In genomic region chr5:83636141-83636540, GRCh38 we compare ENCODE assay signal across 34 cellular contexts.
DNase-seq lines count a peak whose midpoint lies in the region; ATAC-seq, FAIRE-seq and TF ChIP-seq lines count a peak whose summit lies in the region.
"Had no signal": no experiment of that assay in that cellular context is flagged by ENCODE, and none has a peak within 500 bp of the region (broad histone marks: within the 10 kb centered on the region; RNA-seq: fewer than 3 reads in every experiment).

No MANE protein-coding gene starts in this region.

- H3K79me2 ChIP-seq in H1 (ENCODE audit: control insufficient read depth in 1 of 2, insufficient read depth in 2 of 2, low read length in 2 of 2), result no peaks in the 10 kb centered on the region
- no peaks in the 10 kb centered on the region for H3K79me2 ChIP-seq in HepG2 (ENCODE audit: insufficient read depth, low read length)

- H3K27ac ChIP-seq in H1 (ENCODE audit: low read depth, low read length), result no peak overlapping the region
- H3K27ac ChIP-seq in mesenchymal stem cell (ENCODE audit: low read length, poor library complexity, severe bottlenecking), result no peak overlapping the region
- no peak overlapping the region for H3K27ac ChIP-seq in HepG2 (ENCODE audit: extremely low read length, insufficient read depth, low read length)
- H3K27ac ChIP-seq: C4-2B, dorsolateral prefrontal cortex, esophagus squamous epithelium, left lung, psoas muscle, tibial nerve had no signal

- no peaks in the 10 kb centered on the region for H3K36me3 Mint-ChIP-seq in activated CD8-positive, alpha-beta T cell treated with anti-CD3 and anti-CD28 coated beads, Interleukin-2, amount 10 ng/mL, durations not matched to agents 7 days and 5 days (ENCODE audit: low read depth)
- H3K36me3 Mint-ChIP-seq: activated CD8-positive, alpha-beta memory T cell treated with anti-CD3 and anti-CD28 coated beads, Interleukin-2, amount 10 ng/mL, durations not matched to agents 7 days and 5 days; brain; naive B cell; stimulated activated effector memory CD8-positive, alpha-beta T cell treated with anti-CD3 and anti-CD28 coated beads, Interleukin-12 subunit alpha, Interleukin-12 subunit beta, amount 100 ng/mL, for 72 hours had no signal

- H3K79me1 ChIP-seq in H1 (ENCODE audit: low read depth, low read length) (no peaks in the 10 kb centered on the region), mesenchymal stem cell (replicated peaks; ENCODE audit: low read length, poor library complexity, severe bottlenecking) (no peaks in the 10 kb centered on the region)

- H3K14ac ChIP-seq in H1 (ENCODE audit: insufficient read length) (no peak overlapping the region), mesenchymal stem cell (ENCODE audit: low read length in 2 of 2) (no peak overlapping the region)

- intact Hi-C loops in HepG2 (cut with micrococcal nuclease; ENCODE audit: unreplicated experiment), result no loop called here

- H3K9me3 ChIP-seq in H1 (ENCODE audit: insufficient read depth in 2 of 2, low read depth in 1 of 2, low read length in 1 of 2), result no peaks in the 10 kb centered on the region
- H3K9me3 ChIP-seq in mesenchymal stem cell (ENCODE audit: control insufficient read depth, low read length), result no peaks in the 10 kb centered on the region
- no peaks in the 10 kb centered on the region for H3K9me3 ChIP-seq in HepG2 (ENCODE audit: low read length)
- H3K9me3 ChIP-seq: esophagus squamous epithelium, left lung, psoas muscle, SK-N-SH, tibial nerve had no signal

- H3K4me1 Mint-ChIP-seq in activated CD8-positive, alpha-beta T cell treated with anti-CD3 and anti-CD28 coated beads, Interleukin-2, amount 10 ng/mL, durations not matched to agents 7 days and 5 days (ENCODE audit: low read depth), result no peaks in the 10 kb centered on the region
- H3K4me1 Mint-ChIP-seq: activated CD8-positive, alpha-beta memory T cell treated with anti-CD3 and anti-CD28 coated beads, Interleukin-2, amount 10 ng/mL, durations not matched to agents 7 days and 5 days; naive B cell; stimulated activated effector memory CD8-positive, alpha-beta T cell treated with anti-CD3 and anti-CD28 coated beads, Interleukin-12 subunit alpha, Interleukin-12 subunit beta, amount 100 ng/mL, for 72 hours had no signal

- H3K4me1 ChIP-seq in H1 (replicated peaks in 1 of 4; ENCODE audit: control insufficient read depth in 3 of 4, insufficient read depth in 4 of 4, low read length in 3 of 4) (no peaks in the 10 kb centered on the region), mesenchymal stem cell (ENCODE audit: control insufficient read depth, insufficient read depth, low read depth, low read length) (peaks cover 3% of the 10 kb centered on the region), HepG2 (ENCODE audit: insufficient read depth, low read length) (no peaks in the 10 kb centered on the region)
- H3K4me1 ChIP-seq: esophagus squamous epithelium, left lung, psoas muscle had no signal

- TF ChIP-seq RAD21 in H1 (IDR thresholded peaks at IDR 0.05 in 1 of 2, conservative IDR thresholded peaks at IDR 0.05 in 1 of 2; ENCODE audit: low read depth in 2 of 2, low read length in 2 of 2) (no peak), HepG2 (CRISPR knock-in tag; IDR thresholded peaks at IDR 0.05) (no peak)

- H4K91ac ChIP-seq in H1 (replicated peaks; ENCODE audit: insufficient read length, low read length), result no peak overlapping the region
- no peak overlapping the region for H4K91ac ChIP-seq in mesenchymal stem cell (ENCODE audit: low read length)

- no TSS peak for BruUV-seq in HepG2 (replicated peaks; lab: Mats Ljungman, UMichigan)

- no peak overlapping the region for H2BK12ac ChIP-seq in H1 (ENCODE audit: low read depth, low read length)
- no peak overlapping the region for H2BK12ac ChIP-seq in mesenchymal stem cell (ENCODE audit: low read length in 2 of 2)

- POLR2A ChIA-PET in H1 (lab: Charles Lee; ENCODE audit: partially characterized antibody) (no interaction called here), HepG2 (lab: Yijun Ruan, JAX) (no interaction called here)
- POLR2A ChIA-PET in activated CD8-positive, alpha-beta T cell treated with anti-CD3 and anti-CD28 coated beads, Interleukin-2, amount 10 ng/mL, durations not matched to agents 7 days and 5 days (lab: Charles Lee), result no interaction called here

- H4K20me1 ChIP-seq in H1 (replicated peaks in 1 of 2; ENCODE audit: control insufficient read depth in 1 of 2, insufficient read depth in 2 of 2, low read length in 2 of 2) (no peaks in the 10 kb centered on the region), HepG2 (ENCODE audit: insufficient read depth, low read length) (no peaks in the 10 kb centered on the region)

- H2AFZ ChIP-seq in H1 (ENCODE audit: low read length) (0 out of 2 replicates have a peak overlapping the region, but pooled peaks have one; percentile 27), mesenchymal stem cell (ENCODE audit: low read depth, low read length) (no peak overlapping the region), HepG2 (ENCODE audit: low read length) (no peak overlapping the region)

- H3K18ac ChIP-seq in H1 (ENCODE audit: extremely low read depth, low read length) (no peak overlapping the region), mesenchymal stem cell (ENCODE audit: low read depth in 1 of 2, low read length in 2 of 2) (no peak overlapping the region)

- CTCF ChIA-PET in H1 (lab: Charles Lee; ENCODE audit: partially characterized antibody) (interaction anchor here (0.6 to 1.6 kb wide), 3 partner anchors 12 to 27 kb away, joined by 3 read pairs; no protein-coding TSS in a partner anchor), HepG2 (lab: Yijun Ruan, JAX; ENCODE audit: low intra/inter-chr PET ratio, low total read pairs) (no interaction called here)
- CTCF ChIA-PET in activated CD8-positive, alpha-beta T cell treated with anti-CD3 and anti-CD28 coated beads, Interleukin-2, amount 10 ng/mL, durations not matched to agents 7 days and 5 days (lab: Charles Lee), result no interaction called here

- 87% methylated on average over 5 of the region's 5 CpGs; no CpG with 5 or more reads in 1 of the 2 experiments for WGBS in H1 (ENCODE audit: extremely low coverage in 1 of 2, insufficient coverage in 1 of 2, insufficient read length in 1 of 2, insufficient replicate concordance in 2 of 2, low coverage in 1 of 2, low lambda C conversion rate in 2 of 2, missing lambda C conversion rate in 1 of 2), 2 experiments
- WGBS in mesenchymal stem cell, result 76% methylated on average over 5 of the region's 5 CpGs
- 0% methylated on average over 5 of the region's 5 CpGs for WGBS in HepG2 (ENCODE audit: low lambda C conversion rate)

- no peaks in the 10 kb centered on the region for H3K23me2 ChIP-seq in H1 (ENCODE audit: low read depth, low read length)

- TF ChIP-seq CTCF in AG09319 (IDR thresholded peaks at IDR 0.05; ENCODE audit: low read depth, low read length) (no peak), H1 (IDR thresholded peaks at IDR 0.05; ENCODE audit: control extremely low read depth in 1 of 3, insufficient read depth in 1 of 3, low read depth in 1 of 3, low read length in 3 of 3) (no peak), HepG2 (CRISPR knock-in tag; IDR thresholded peaks at IDR 0.05) (no peak)

- H2BK15ac ChIP-seq in H1 (ENCODE audit: low read length), result no peak overlapping the region
- no peak overlapping the region for H2BK15ac ChIP-seq in mesenchymal stem cell (ENCODE audit: low read depth, poor library complexity, severe bottlenecking)

- H3K23ac ChIP-seq in H1 (ENCODE audit: insufficient read length), result no peak overlapping the region
- H3K23ac ChIP-seq in mesenchymal stem cell (ENCODE audit: low read length in 2 of 2), result no peak overlapping the region

- in situ Hi-C loops in HepG2 (cut with HindIII; ENCODE audit: extremely low pct_ligation_motif_present, low pct_unique_long_range_greater_than_20kb), result no loop called here

- no peaks in the 10 kb centered on the region for H3K9me3 Mint-ChIP-seq in activated CD8-positive, alpha-beta T cell treated with anti-CD3 and anti-CD28 coated beads, Interleukin-2, amount 10 ng/mL, durations not matched to agents 7 days and 5 days (ENCODE audit: insufficient read depth)
- H3K9me3 Mint-ChIP-seq: activated T-cell treated with anti-CD3 and anti-CD28 coated beads, Interleukin-2, amount 50 U/mL, for 4 hours; brain; stimulated activated effector memory CD8-positive, alpha-beta T cell treated with anti-CD3 and anti-CD28 coated beads, Interleukin-12 subunit alpha, Interleukin-12 subunit beta, amount 100 ng/mL, for 72 hours had no signal

- H2BK5ac ChIP-seq in H1 (ENCODE audit: low read depth, low read length) (no peak overlapping the region), mesenchymal stem cell (ENCODE audit: low read depth, low read length, poor library complexity, severe bottlenecking) (no peak overlapping the region)

- FAIRE-seq in H1 (lab: Jason Lieb, UNC) (no peak), HepG2 (lab: Jason Lieb, UNC) (no peak)
- FAIRE-seq: HTR-8/SVneo, islet of Langerhans had no signal

- no peaks in the 10 kb centered on the region for H3K27me3 Mint-ChIP-seq in activated CD8-positive, alpha-beta T cell treated with anti-CD3 and anti-CD28 coated beads, Interleukin-2, amount 10 ng/mL, durations not matched to agents 7 days and 5 days (ENCODE audit: low read depth)
- H3K27me3 Mint-ChIP-seq: brain, naive B cell had no signal

- H3K4me3 ChIP-seq in H1 (ENCODE audit: extremely low read depth in 1 of 4, insufficient read depth in 2 of 4, low read depth in 3 of 4, low read length in 4 of 4) (no peak overlapping the region), mesenchymal stem cell (ENCODE audit: insufficient read depth in 1 of 2, low read depth in 1 of 2, low read length in 2 of 2) (no peak overlapping the region), HepG2 (replicated peaks in 1 of 3; ENCODE audit: insufficient read depth in 1 of 3, low read depth in 2 of 3, low read length in 3 of 3) (no peak overlapping the region)
- H3K4me3 ChIP-seq: dorsolateral prefrontal cortex, esophagus squamous epithelium, left lung, psoas muscle, tibial nerve had no signal

- H3K4me3 Mint-ChIP-seq in activated CD8-positive, alpha-beta T cell treated with anti-CD3 and anti-CD28 coated beads, Interleukin-2, amount 10 ng/mL, durations not matched to agents 7 days and 5 days, result no peak overlapping the region
- H3K4me3 Mint-ChIP-seq: activated CD8-positive, alpha-beta memory T cell treated with anti-CD3 and anti-CD28 coated beads, Interleukin-2, amount 10 ng/mL, durations not matched to agents 7 days and 5 days; activated T-cell treated with anti-CD3 and anti-CD28 coated beads, Interleukin-2, amount 50 U/mL, for 4 hours; brain; naive B cell; stimulated activated effector memory CD8-positive, alpha-beta T cell treated with anti-CD3 and anti-CD28 coated beads, Interleukin-12 subunit alpha, Interleukin-12 subunit beta, amount 100 ng/mL, for 72 hours had no signal

- H4K8ac ChIP-seq in H1 (ENCODE audit: extremely low read depth, insufficient read depth, low read length) (no peak overlapping the region), mesenchymal stem cell (ENCODE audit: low read length) (no peak overlapping the region)

- no peak overlapping the region for H3K4ac ChIP-seq in H1 (replicated peaks; ENCODE audit: insufficient read length, low read depth, low read length)
- H3K4ac ChIP-seq in mesenchymal stem cell (ENCODE audit: low read depth in 1 of 2, low read length in 2 of 2), result no peak overlapping the region

- no peak for ATAC-seq in HepG2
- ATAC-seq in activated CD8-positive, alpha-beta T cell treated with anti-CD3 and anti-CD28 coated beads, Interleukin-2, amount 10 ng/mL, durations not matched to agents 7 days and 5 days, result no peak
- ATAC-seq: activated CD8-positive, alpha-beta memory T cell treated with anti-CD3 and anti-CD28 coated beads, Interleukin-2, amount 10 ng/mL, durations not matched to agents 7 days and 5 days; activated T-cell treated with anti-CD3 and anti-CD28 coated beads, Interleukin-2, amount 50 U/mL, for 4 hours; left lung; psoas muscle; Right ventricle myocardium inferior; stimulated activated effector memory CD8-positive, alpha-beta T cell treated with anti-CD3 and anti-CD28 coated beads, Interleukin-12 subunit alpha, Interleukin-12 subunit beta, amount 100 ng/mL, for 72 hours had no signal

- H3K4me2 ChIP-seq in H1 (ENCODE audit: insufficient read depth in 1 of 2, low read depth in 2 of 2, low read length in 2 of 2), result no peak overlapping the region
- no peak overlapping the region for H3K4me2 ChIP-seq in mesenchymal stem cell (ENCODE audit: low read length, poor library complexity, severe bottlenecking)
- H3K4me2 ChIP-seq in HepG2 (ENCODE audit: low read depth, low read length), result no peak overlapping the region
- H3K4me2 ChIP-seq: SK-N-SH had no signal

- TF ChIP-seq POLR2A in H1 (IDR thresholded peaks at IDR 0.05; ENCODE audit: control extremely low read depth in 1 of 2, low read depth in 2 of 2, low read length in 2 of 2), result no peak
- no peak for TF ChIP-seq POLR2A in HepG2 (IDR thresholded peaks at IDR 0.05; ENCODE audit: insufficient read depth in 1 of 2, low read depth in 2 of 2, low read length in 2 of 2)

- no peaks in the 10 kb centered on the region for H3K36me3 ChIP-seq in H1 (ENCODE audit: control insufficient read depth in 2 of 4, insufficient read depth in 4 of 4, low read length in 3 of 4)
- H3K36me3 ChIP-seq in mesenchymal stem cell (ENCODE audit: control insufficient read depth in 1 of 2, insufficient read depth in 2 of 2, low read depth in 1 of 2, low read length in 2 of 2), result no peaks in the 10 kb centered on the region
- H3K36me3 ChIP-seq in HepG2 (replicated peaks in 1 of 2; ENCODE audit: control insufficient read depth in 1 of 2, insufficient read depth in 2 of 2, low read length in 2 of 2), result no peaks in the 10 kb centered on the region
- H3K36me3 ChIP-seq: esophagus squamous epithelium, left lung, tibial nerve had no signal

- peak; percentile 7 for DNase-seq in AG09319 (ENCODE audit: extremely low read depth, low read depth)
- DNase-seq in NCI-H446 (lab: John Stamatoyannopoulos, UW), result peak; percentile 17 to 37
- DNase-seq in H1 (ENCODE audit: low read depth in 1 of 2, low spot score in 2 of 2), result no peak
- DNase-seq in mesenchymal stem cell, result peak; percentile 28
- no peak for DNase-seq in HepG2 (ENCODE audit: low spot score)
- no peak for DNase-seq in NCI-H1694 (lab: John Stamatoyannopoulos, UW)
- no peak for DNase-seq in activated gamma-delta T cell treated with Interleukin-2 at 50 U/mL for 16 hours
- DNase-seq in activated CD8-positive, alpha-beta T cell treated with anti-CD3 and anti-CD28 coated beads, Interleukin-2, amount 10 ng/mL, durations not matched to agents 7 days and 5 days, result no peak
- DNase-seq: activated CD4-positive, CD25-positive, alpha-beta regulatory T cell; activated CD8-positive, alpha-beta memory T cell treated with anti-CD3 and anti-CD28 coated beads, Interleukin-2, amount 10 ng/mL, durations not matched to agents 7 days and 5 days; activated T-cell treated with anti-CD3 and anti-CD28 coated beads, Interleukin-2, amount 50 U/mL, for 4 hours; cerebellar nuclear complex; COR-L47; DMS53; dorsolateral prefrontal cortex; esophagus squamous epithelium; GDM1; GOT3; KBM-7; left lung; naive B cell; NCI-H1092; NCI-H1694 treated with DMSO at 0.1 percent for 48 hours; NCI-H2171 treated with DMSO at 0.1 percent for 48 hours; NCI-H524 treated with DMSO at 0.1 percent for 48 hours; psoas muscle; SK-N-SH had no signal

- TF ChIP-seq EP300 in H1 (IDR thresholded peaks at IDR 0.05; ENCODE audit: borderline replicate concordance in 1 of 2, low read depth in 2 of 2, low read length in 2 of 2) (no peak), HepG2 (IDR thresholded peaks at IDR 0.05; ENCODE audit: low read depth in 2 of 2, low read length in 2 of 2) (no peak), HepG2 (CRISPR knock-in tag; IDR thresholded peaks at IDR 0.05; ENCODE audit: borderline replicate concordance) (no peak)

- no peak overlapping the region for H3K9ac ChIP-seq in H1 (replicated peaks in 1 of 4; ENCODE audit: extremely low read depth in 1 of 4, low read depth in 3 of 4, low read length in 3 of 4)
- H3K9ac ChIP-seq in mesenchymal stem cell (ENCODE audit: low read length), result peak overlapping the region; percentile 8
- H3K9ac ChIP-seq in HepG2 (ENCODE audit: insufficient read depth, low read depth, low read length), result no peak overlapping the region
- H3K9ac ChIP-seq: SK-N-SH had no signal

- no peak overlapping the region for H3K56ac ChIP-seq in H1 (replicated peaks; ENCODE audit: insufficient read length, low read depth, low read length)

- H2BK20ac ChIP-seq in H1 (ENCODE audit: low read length), result no peak overlapping the region

- no peak overlapping the region for H3K27ac Mint-ChIP-seq in activated CD8-positive, alpha-beta T cell treated with anti-CD3 and anti-CD28 coated beads, Interleukin-2, amount 10 ng/mL, durations not matched to agents 7 days and 5 days
- H3K27ac Mint-ChIP-seq: activated CD8-positive, alpha-beta memory T cell treated with anti-CD3 and anti-CD28 coated beads, Interleukin-2, amount 10 ng/mL, durations not matched to agents 7 days and 5 days; naive B cell; stimulated activated effector memory CD8-positive, alpha-beta T cell treated with anti-CD3 and anti-CD28 coated beads, Interleukin-12 subunit alpha, Interleukin-12 subunit beta, amount 100 ng/mL, for 72 hours had no signal

- H2BK120ac ChIP-seq in H1 (replicated peaks; ENCODE audit: low read depth, low read length), result no peak overlapping the region
- H2BK120ac ChIP-seq in mesenchymal stem cell (ENCODE audit: low read depth, low read length), result no peak overlapping the region

- H4K5ac ChIP-seq in H1 (ENCODE audit: insufficient read length, low read depth, low read length), result no peak overlapping the region

- H2AK5ac ChIP-seq in H1 (ENCODE audit: low read depth, low read length) (no peak overlapping the region), mesenchymal stem cell (ENCODE audit: low read length, severe bottlenecking) (no peak overlapping the region)

- H3K27me3 ChIP-seq in H1 (replicated peaks in 1 of 4; ENCODE audit: control insufficient read depth in 3 of 4, extremely low read depth in 1 of 4, insufficient read depth in 3 of 4, low read length in 3 of 4) (no peaks in the 10 kb centered on the region), mesenchymal stem cell (ENCODE audit: control insufficient read depth in 1 of 2, insufficient read depth in 1 of 2, low read length in 2 of 2) (no peaks in the 10 kb centered on the region), HepG2 (ENCODE audit: control insufficient read depth in 1 of 2, insufficient read depth in 2 of 2, low read length in 2 of 2) (no peaks in the 10 kb centered on the region; a peak in 1 of 5 replicates)
- H3K27me3 ChIP-seq: dorsolateral prefrontal cortex, esophagus squamous epithelium, left lung, tibial nerve had no signal

Comparison
In these comparisons a context has a peak if more than half of its experiments do, and no peak if none do; other contexts are left out.
1. DNase-seq: peak in AG09319 (single experiment), NCI-H446 (2 of 2) and mesenchymal stem cell (single experiment); none in H1 (0 of 2), HepG2 (single experiment), NCI-H1694 (single experiment), activated gamma-delta T cell treated with Interleukin-2 at 50 U/mL for 16 hours (single experiment) and activated CD8-positive, alpha-beta T cell treated with anti-CD3 and anti-CD28 coated beads, Interleukin-2, amount 10 ng/mL, durations not matched to agents 7 days and 5 days (single experiment).